13 cellular contexts compared by ENCODE assay signal in the genomic region with DNA sequence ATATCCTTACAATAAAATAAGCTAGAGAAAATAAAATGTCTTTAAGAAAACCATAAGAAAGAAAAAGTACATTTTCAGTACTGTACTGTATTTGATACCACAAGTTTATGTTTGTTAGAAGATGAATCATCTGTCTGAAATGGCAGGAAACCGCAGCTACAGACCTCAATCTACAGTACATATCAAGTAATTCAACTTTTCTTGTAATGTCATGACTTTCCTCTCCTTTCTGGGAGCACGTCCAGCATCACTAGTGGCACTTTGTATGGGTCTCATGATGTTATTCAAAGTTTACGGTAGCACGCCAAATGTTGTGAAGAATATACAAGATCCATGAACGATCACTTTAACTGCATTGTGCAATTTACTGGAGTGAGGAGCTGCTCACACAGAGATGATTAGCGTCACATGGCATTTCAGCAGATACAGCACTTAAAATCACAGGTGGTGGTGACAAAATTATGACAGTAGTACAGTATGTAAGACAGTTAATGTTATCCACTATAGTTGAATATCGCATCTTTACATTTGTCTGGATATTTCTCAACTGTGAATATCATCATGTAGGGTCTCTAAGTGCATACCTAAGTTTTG.
DNase-seq lines count a peak whose midpoint lies in the region; ATAC-seq and TF ChIP-seq lines count a peak whose summit lies in the region.
"Had no signal": no experiment of that assay in that cellular context is flagged by ENCODE, and none has a peak within 500 bp of the region (broad histone marks: within the 10 kb centered on the region; RNA-seq: fewer than 3 reads in every experiment).

No MANE protein-coding gene starts in this region.

- no peaks in the 10 kb centered on the region for H3K9me3 ChIP-seq in neural progenitor cell (ENCODE audit: low read depth)
- H3K9me3 ChIP-seq in CD4-positive, alpha-beta T cell (ENCODE audit: control insufficient read depth, low read length): peaks cover 4% of the 10 kb centered on the region
- H3K9me3 ChIP-seq: adrenal gland had no signal

- H3K9me3 Mint-ChIP-seq in stimulated activated naive CD8-positive, alpha-beta T cell treated with anti-CD3 and anti-CD28 coated beads, Interleukin-15, amount 100 ng/mL, for 72 hours: no peaks in the 10 kb centered on the region
- H3K9me3 Mint-ChIP-seq in neural progenitor cell: no peaks in the 10 kb centered on the region
- H3K9me3 Mint-ChIP-seq in CD4-positive, alpha-beta T cell: peaks cover 2% of the 10 kb centered on the region

- no peaks in the 10 kb centered on the region for H3K36me3 ChIP-seq in neural progenitor cell
- H3K36me3 ChIP-seq: adrenal gland had no signal

- no peak overlapping the region for H2AFZ ChIP-seq in neural progenitor cell (replicated peaks)

- no peak overlapping the region for H3K9ac ChIP-seq in neural progenitor cell

- no peak for DNase-seq in stimulated activated naive CD8-positive, alpha-beta T cell treated with anti-CD3 and anti-CD28 coated beads, Interleukin-15, amount 100 ng/mL, for 72 hours
- no peak for DNase-seq in stimulated activated naive CD8-positive, alpha-beta T cell treated with anti-CD3 and anti-CD28 coated beads, Interleukin-15, Interleukin-2, amounts not matched to agents 100 U/mL and 50 U/mL, for 24 hours
- DNase-seq in RPMI8226 (peak; percentile 8), fibroblast of gingiva (ENCODE audit: low read depth) (peak; percentile 95), neural progenitor cell (ENCODE audit: low spot score) (no peak), medulla oblongata (ENCODE audit: extremely low spot score) (no peak)
- DNase-seq in CD4-positive, alpha-beta T cell: no peak
- DNase-seq: activated CD8-positive, alpha-beta memory T cell treated with anti-CD3 and anti-CD28 coated beads, Interleukin-2, amount 10 ng/mL, durations not matched to agents 7 days and 5 days; adrenal gland; NCI-H1105 treated with DMSO at 0.1 percent for 48 hours had no signal

- H3K4me3 Mint-ChIP-seq in stimulated activated naive CD8-positive, alpha-beta T cell treated with anti-CD3 and anti-CD28 coated beads, Interleukin-15, amount 100 ng/mL, for 72 hours: no peak overlapping the region
- H3K4me3 Mint-ChIP-seq in neural progenitor cell: no peak overlapping the region
- no peak overlapping the region for H3K4me3 Mint-ChIP-seq in CD4-positive, alpha-beta T cell
- H3K4me3 Mint-ChIP-seq: activated CD8-positive, alpha-beta memory T cell treated with anti-CD3 and anti-CD28 coated beads, Interleukin-2, amount 10 ng/mL, durations not matched to agents 7 days and 5 days; B cell; stimulated activated effector memory CD8-positive, alpha-beta T cell treated with anti-CD3 and anti-CD28 coated beads, Interleukin-12 subunit alpha, Interleukin-12 subunit beta, amount 100 ng/mL, for 72 hours had no signal

- no peaks in the 10 kb centered on the region for H4K20me1 ChIP-seq in neural progenitor cell (ENCODE audit: low read depth)

- peak; percentile 50 for ATAC-seq in stimulated activated naive CD8-positive, alpha-beta T cell treated with anti-CD3 and anti-CD28 coated beads, Interleukin-15, amount 100 ng/mL, for 72 hours
- no peak for ATAC-seq in stimulated activated naive CD8-positive, alpha-beta T cell treated with anti-CD3 and anti-CD28 coated beads, Interleukin-15, Interleukin-2, amounts not matched to agents 100 U/mL and 50 U/mL, for 24 hours
- ATAC-seq in CD4-positive, alpha-beta T cell (ENCODE audit: poor library complexity): no peak
- no peak for ATAC-seq in HG02870 (IDR thresholded peaks at IDR 0.05; ENCODE audit: unreplicated experiment)
- ATAC-seq: activated CD8-positive, alpha-beta memory T cell treated with anti-CD3 and anti-CD28 coated beads, Interleukin-2, amount 10 ng/mL, durations not matched to agents 7 days and 5 days; stimulated activated effector memory CD8-positive, alpha-beta T cell treated with anti-CD3 and anti-CD28 coated beads, Interleukin-12 subunit alpha, Interleukin-12 subunit beta, amount 100 ng/mL, for 72 hours had no signal

- no peaks in the 10 kb centered on the region for H3K27me3 Mint-ChIP-seq in stimulated activated naive CD8-positive, alpha-beta T cell treated with anti-CD3 and anti-CD28 coated beads, Interleukin-15, amount 100 ng/mL, for 72 hours
- no peaks in the 10 kb centered on the region for H3K27me3 Mint-ChIP-seq in neural progenitor cell (ENCODE audit: insufficient read depth, low read depth)
- H3K27me3 Mint-ChIP-seq in CD4-positive, alpha-beta T cell: no peaks in the 10 kb centered on the region
- H3K27me3 Mint-ChIP-seq: activated CD8-positive, alpha-beta memory T cell treated with anti-CD3 and anti-CD28 coated beads, Interleukin-2, amount 10 ng/mL, durations not matched to agents 7 days and 5 days; B cell had no signal

- TF ChIP-seq CTCF in neural progenitor cell (IDR thresholded peaks at IDR 0.05): no peak
- TF ChIP-seq CTCF in CD4-positive, alpha-beta T cell (IDR thresholded peaks at IDR 0.05): no peak

- no peaks in the 10 kb centered on the region for H3K36me3 Mint-ChIP-seq in neural progenitor cell
- no peaks in the 10 kb centered on the region for H3K36me3 Mint-ChIP-seq in CD4-positive, alpha-beta T cell (ENCODE audit: low read depth)
- H3K36me3 Mint-ChIP-seq: activated CD8-positive, alpha-beta memory T cell treated with anti-CD3 and anti-CD28 coated beads, Interleukin-2, amount 10 ng/mL, durations not matched to agents 7 days and 5 days; stimulated activated effector memory CD8-positive, alpha-beta T cell treated with anti-CD3 and anti-CD28 coated beads, Interleukin-12 subunit alpha, Interleukin-12 subunit beta, amount 100 ng/mL, for 72 hours had no signal

- peaks cover 19% of the 10 kb centered on the region for H3K4me1 ChIP-seq in neural progenitor cell
- H3K4me1 ChIP-seq: adrenal gland had no signal

- CTCF ChIA-PET in CD4-positive, alpha-beta T cell (lab: Charles Lee): no interaction called here

- H3K4me2 ChIP-seq in neural progenitor cell: no peak overlapping the region

- H3K4me1 Mint-ChIP-seq in stimulated activated naive CD8-positive, alpha-beta T cell treated with anti-CD3 and anti-CD28 coated beads, Interleukin-15, amount 100 ng/mL, for 72 hours: no peaks in the 10 kb centered on the region
- peaks cover 4% of the 10 kb centered on the region for H3K4me1 Mint-ChIP-seq in neural progenitor cell
- no peaks in the 10 kb centered on the region for H3K4me1 Mint-ChIP-seq in CD4-positive, alpha-beta T cell (ENCODE audit: low read depth)
- H3K4me1 Mint-ChIP-seq: activated CD8-positive, alpha-beta memory T cell treated with anti-CD3 and anti-CD28 coated beads, Interleukin-2, amount 10 ng/mL, durations not matched to agents 7 days and 5 days; B cell; stimulated activated effector memory CD8-positive, alpha-beta T cell treated with anti-CD3 and anti-CD28 coated beads, Interleukin-12 subunit alpha, Interleukin-12 subunit beta, amount 100 ng/mL, for 72 hours had no signal

- POLR2A ChIA-PET in CD4-positive, alpha-beta T cell (lab: Charles Lee): no interaction called here

- no peak overlapping the region for H3K4me3 ChIP-seq in neural progenitor cell
- H3K4me3 ChIP-seq: adrenal gland had no signal

- H3K27ac Mint-ChIP-seq in stimulated activated naive CD8-positive, alpha-beta T cell treated with anti-CD3 and anti-CD28 coated beads, Interleukin-15, amount 100 ng/mL, for 72 hours: no peak overlapping the region
- no peak overlapping the region for H3K27ac Mint-ChIP-seq in neural progenitor cell
- no peak overlapping the region for H3K27ac Mint-ChIP-seq in CD4-positive, alpha-beta T cell
- H3K27ac Mint-ChIP-seq: activated CD8-positive, alpha-beta memory T cell treated with anti-CD3 and anti-CD28 coated beads, Interleukin-2, amount 10 ng/mL, durations not matched to agents 7 days and 5 days; B cell; stimulated activated effector memory CD8-positive, alpha-beta T cell treated with anti-CD3 and anti-CD28 coated beads, Interleukin-12 subunit alpha, Interleukin-12 subunit beta, amount 100 ng/mL, for 72 hours had no signal

- intact Hi-C loops in CD4-positive, alpha-beta T cell (cut with DNase I, micrococcal nuclease): loop anchor here in 1 of 2 experiments (10.0 kb wide), 1 partner anchor 58 kb away; no protein-coding TSS in a partner anchor

- no peaks in the 10 kb centered on the region for H3F3A ChIP-seq in neural progenitor cell (ENCODE audit: low read depth)

- no peaks in the 10 kb centered on the region for H3K79me2 ChIP-seq in neural progenitor cell (ENCODE audit: low read depth)

- H3K27ac ChIP-seq in neural progenitor cell: no peak overlapping the region
- H3K27ac ChIP-seq in CD4-positive, alpha-beta T cell (ENCODE audit: low read depth, low read length): no peak overlapping the region
- H3K27ac ChIP-seq: adrenal gland had no signal

- no peaks in the 10 kb centered on the region for H3K27me3 ChIP-seq in neural progenitor cell
- H3K27me3 ChIP-seq in CD4-positive, alpha-beta T cell (ENCODE audit: control insufficient read depth, insufficient read depth, low read length): no peaks in the 10 kb centered on the region
- H3K27me3 ChIP-seq: adrenal gland had no signal

Comparison
In these comparisons a context has a peak if more than half of its experiments do, and no peak if none do; other contexts are left out.
1. DNase-seq: peak in RPMI8226 (single experiment) and fibroblast of gingiva (single experiment); none in stimulated activated naive CD8-positive, alpha-beta T cell treated with anti-CD3 and anti-CD28 coated beads, Interleukin-15, amount 100 ng/mL, for 72 hours (0 of 2), stimulated activated naive CD8-positive, alpha-beta T cell treated with anti-CD3 and anti-CD28 coated beads, Interleukin-15, Interleukin-2, amounts not matched to agents 100 U/mL and 50 U/mL, for 24 hours (single experiment), neural progenitor cell (single experiment), CD4-positive, alpha-beta T cell (0 of 10) and medulla oblongata (single experiment).